In genomic region chr15:95146476-95146875, GRCh38 we compare ENCODE assay signal across 11 cellular contexts.
"Had no signal": no experiment of that assay in that cellular context is flagged by ENCODE, and none has a peak within 500 bp of the region (broad histone marks: within the 10 kb centered on the region; RNA-seq: fewer than 3 reads in every experiment).

No MANE protein-coding gene starts in this region.

- H3K27ac Mint-ChIP-seq: GM23338, H9, HFFc6 had no signal

- H3K4me1 ChIP-seq: HAP-1 had no signal

- FAIRE-seq: H1, H54 had no signal

- DNase-seq: GM23248, GOT3, H7, H9, HCEC 1CT, HFFc6 had no signal

- H3K4me1 Mint-ChIP-seq: GM23338, H9 had no signal

- H3K4me2 ChIP-seq: GM23338 had no signal

- H3K4me3 Mint-ChIP-seq: GM23338, H9, HFFc6 had no signal

- H3K9me3 ChIP-seq: HAP-1 had no signal

- H2AFZ ChIP-seq: GM23248, GM23338 had no signal

- H3K27ac ChIP-seq: GM23248 had no signal

- ATAC-seq: GM23338, HCT116 had no signal

- H3K4me3 ChIP-seq: GM23248, GM23338, HAP-1 had no signal

- H3K36me3 ChIP-seq: HAP-1 had no signal

- H3K9ac ChIP-seq: GM23248 had no signal
